ENCODE assay signal across 1 cellular context in the genomic region with DNA sequence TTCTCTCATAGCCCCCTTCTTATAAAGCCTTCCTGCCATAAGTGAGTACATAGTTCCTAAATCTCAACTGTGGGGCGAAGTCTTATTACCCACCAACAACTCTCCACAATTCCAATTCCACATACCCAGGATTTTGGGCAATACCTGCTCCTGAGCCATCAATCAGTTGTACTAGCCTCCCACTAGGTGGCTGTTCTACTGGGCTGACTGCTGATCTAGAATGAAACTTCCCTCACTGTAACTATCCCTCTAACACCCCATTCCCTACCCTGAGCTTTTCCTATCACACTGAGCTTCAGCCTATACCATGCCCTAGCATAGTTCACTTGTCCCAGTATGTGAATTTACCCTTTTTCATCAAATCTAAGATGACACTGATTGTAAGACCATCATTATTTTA.
TF ChIP-seq lines count a peak whose summit lies in the region.

No MANE protein-coding gene starts in this region.

TF ChIP-seq in H1, 55 proteins besides CTCF, POLR2A, EP300 and RAD21:
- TF ChIP-seq BRCA1 (IDR thresholded peaks at IDR 0.05; ENCODE audit: low read depth, low read length) (no peak), RFX5 (IDR thresholded peaks at IDR 0.05; ENCODE audit: borderline replicate concordance, low read depth, low read length) (no peak), TEAD4 (IDR thresholded peaks at IDR 0.05; ENCODE audit: low read depth, low read length) (no peak), GTF2F1 (IDR thresholded peaks at IDR 0.05; ENCODE audit: borderline replicate concordance, low read depth, low read length) (no peak), SAP30 (IDR thresholded peaks at IDR 0.05; ENCODE audit: insufficient read depth, insufficient replicate concordance, low read length) (no peak), YY1 (IDR thresholded peaks at IDR 0.05; ENCODE audit: low read depth, low read length) (no peak), BCL11A (IDR thresholded peaks at IDR 0.05; ENCODE audit: low read depth in 2 of 2, low read length in 2 of 2) (no peak), NRF1 (IDR thresholded peaks at IDR 0.05; ENCODE audit: low read depth, low read length) (no peak), KDM5A (IDR thresholded peaks at IDR 0.05; ENCODE audit: low read length) (no peak), CBX8 (IDR thresholded peaks at IDR 0.05; ENCODE audit: borderline replicate concordance, low read depth, low read length) (no peak), FOSL1 (IDR thresholded peaks at IDR 0.05; ENCODE audit: insufficient read depth, low read depth, low read length) (no peak), RNF2 (IDR thresholded peaks at IDR 0.05; ENCODE audit: borderline replicate concordance, low read depth, low read length, missing control alignments, poor library complexity, severe bottlenecking) (no peak), SIX5 (IDR thresholded peaks at IDR 0.05; ENCODE audit: low read depth, low read length) (no peak), ASH2L (IDR thresholded peaks at IDR 0.05; ENCODE audit: low read length) (no peak)
- TF ChIP-seq, protein P1, sequence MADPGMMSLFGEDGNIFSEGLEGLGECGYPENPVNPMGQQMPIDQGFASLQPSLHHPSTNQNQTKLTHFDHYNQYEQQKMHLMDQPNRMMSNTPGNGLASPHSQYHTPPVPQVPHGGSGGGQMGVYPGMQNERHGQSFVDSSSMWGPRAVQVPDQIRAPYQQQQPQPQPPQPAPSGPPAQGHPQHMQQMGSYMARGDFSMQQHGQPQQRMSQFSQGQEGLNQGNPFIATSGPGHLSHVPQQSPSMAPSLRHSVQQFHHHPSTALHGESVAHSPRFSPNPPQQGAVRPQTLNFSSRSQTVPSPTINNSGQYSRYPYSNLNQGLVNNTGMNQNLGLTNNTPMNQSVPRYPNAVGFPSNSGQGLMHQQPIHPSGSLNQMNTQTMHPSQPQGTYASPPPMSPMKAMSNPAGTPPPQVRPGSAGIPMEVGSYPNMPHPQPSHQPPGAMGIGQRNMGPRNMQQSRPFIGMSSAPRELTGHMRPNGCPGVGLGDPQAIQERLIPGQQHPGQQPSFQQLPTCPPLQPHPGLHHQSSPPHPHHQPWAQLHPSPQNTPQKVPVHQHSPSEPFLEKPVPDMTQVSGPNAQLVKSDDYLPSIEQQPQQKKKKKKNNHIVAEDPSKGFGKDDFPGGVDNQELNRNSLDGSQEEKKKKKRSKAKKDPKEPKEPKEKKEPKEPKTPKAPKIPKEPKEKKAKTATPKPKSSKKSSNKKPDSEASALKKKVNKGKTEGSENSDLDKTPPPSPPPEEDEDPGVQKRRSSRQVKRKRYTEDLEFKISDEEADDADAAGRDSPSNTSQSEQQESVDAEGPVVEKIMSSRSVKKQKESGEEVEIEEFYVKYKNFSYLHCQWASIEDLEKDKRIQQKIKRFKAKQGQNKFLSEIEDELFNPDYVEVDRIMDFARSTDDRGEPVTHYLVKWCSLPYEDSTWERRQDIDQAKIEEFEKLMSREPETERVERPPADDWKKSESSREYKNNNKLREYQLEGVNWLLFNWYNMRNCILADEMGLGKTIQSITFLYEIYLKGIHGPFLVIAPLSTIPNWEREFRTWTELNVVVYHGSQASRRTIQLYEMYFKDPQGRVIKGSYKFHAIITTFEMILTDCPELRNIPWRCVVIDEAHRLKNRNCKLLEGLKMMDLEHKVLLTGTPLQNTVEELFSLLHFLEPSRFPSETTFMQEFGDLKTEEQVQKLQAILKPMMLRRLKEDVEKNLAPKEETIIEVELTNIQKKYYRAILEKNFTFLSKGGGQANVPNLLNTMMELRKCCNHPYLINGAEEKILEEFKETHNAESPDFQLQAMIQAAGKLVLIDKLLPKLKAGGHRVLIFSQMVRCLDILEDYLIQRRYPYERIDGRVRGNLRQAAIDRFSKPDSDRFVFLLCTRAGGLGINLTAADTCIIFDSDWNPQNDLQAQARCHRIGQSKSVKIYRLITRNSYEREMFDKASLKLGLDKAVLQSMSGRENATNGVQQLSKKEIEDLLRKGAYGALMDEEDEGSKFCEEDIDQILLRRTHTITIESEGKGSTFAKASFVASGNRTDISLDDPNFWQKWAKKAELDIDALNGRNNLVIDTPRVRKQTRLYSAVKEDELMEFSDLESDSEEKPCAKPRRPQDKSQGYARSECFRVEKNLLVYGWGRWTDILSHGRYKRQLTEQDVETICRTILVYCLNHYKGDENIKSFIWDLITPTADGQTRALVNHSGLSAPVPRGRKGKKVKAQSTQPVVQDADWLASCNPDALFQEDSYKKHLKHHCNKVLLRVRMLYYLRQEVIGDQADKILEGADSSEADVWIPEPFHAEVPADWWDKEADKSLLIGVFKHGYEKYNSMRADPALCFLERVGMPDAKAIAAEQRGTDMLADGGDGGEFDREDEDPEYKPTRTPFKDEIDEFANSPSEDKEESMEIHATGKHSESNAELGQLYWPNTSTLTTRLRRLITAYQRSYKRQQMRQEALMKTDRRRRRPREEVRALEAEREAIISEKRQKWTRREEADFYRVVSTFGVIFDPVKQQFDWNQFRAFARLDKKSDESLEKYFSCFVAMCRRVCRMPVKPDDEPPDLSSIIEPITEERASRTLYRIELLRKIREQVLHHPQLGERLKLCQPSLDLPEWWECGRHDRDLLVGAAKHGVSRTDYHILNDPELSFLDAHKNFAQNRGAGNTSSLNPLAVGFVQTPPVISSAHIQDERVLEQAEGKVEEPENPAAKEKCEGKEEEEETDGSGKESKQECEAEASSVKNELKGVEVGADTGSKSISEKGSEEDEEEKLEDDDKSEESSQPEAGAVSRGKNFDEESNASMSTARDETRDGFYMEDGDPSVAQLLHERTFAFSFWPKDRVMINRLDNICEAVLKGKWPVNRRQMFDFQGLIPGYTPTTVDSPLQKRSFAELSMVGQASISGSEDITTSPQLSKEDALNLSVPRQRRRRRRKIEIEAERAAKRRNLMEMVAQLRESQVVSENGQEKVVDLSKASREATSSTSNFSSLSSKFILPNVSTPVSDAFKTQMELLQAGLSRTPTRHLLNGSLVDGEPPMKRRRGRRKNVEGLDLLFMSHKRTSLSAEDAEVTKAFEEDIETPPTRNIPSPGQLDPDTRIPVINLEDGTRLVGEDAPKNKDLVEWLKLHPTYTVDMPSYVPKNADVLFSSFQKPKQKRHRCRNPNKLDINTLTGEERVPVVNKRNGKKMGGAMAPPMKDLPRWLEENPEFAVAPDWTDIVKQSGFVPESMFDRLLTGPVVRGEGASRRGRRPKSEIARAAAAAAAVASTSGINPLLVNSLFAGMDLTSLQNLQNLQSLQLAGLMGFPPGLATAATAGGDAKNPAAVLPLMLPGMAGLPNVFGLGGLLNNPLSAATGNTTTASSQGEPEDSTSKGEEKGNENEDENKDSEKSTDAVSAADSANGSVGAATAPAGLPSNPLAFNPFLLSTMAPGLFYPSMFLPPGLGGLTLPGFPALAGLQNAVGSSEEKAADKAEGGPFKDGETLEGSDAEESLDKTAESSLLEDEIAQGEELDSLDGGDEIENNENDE (IDR thresholded peaks at IDR 0.05; ENCODE audit: insufficient replicate concordance, low read length): no peak
